In genomic region chr22:25404556-25404922, GRCh38 we compare ENCODE assay signal across 8 cellular contexts.
DNase-seq lines count a peak whose midpoint lies in the region; ATAC-seq and TF ChIP-seq lines count a peak whose summit lies in the region.

No MANE protein-coding gene starts in this region.

- H3K27me3 Mint-ChIP-seq in natural killer cell (ENCODE audit: low read depth in 2 of 2): no peaks in the 10 kb centered on the region

- H3K27ac Mint-ChIP-seq in natural killer cell: peak overlapping the region in 1 of 2 donors; percentile 73

- H3K9ac ChIP-seq in PC-3 (ENCODE audit: low read length) (peak overlapping the region; percentile 79), endocrine pancreas (ENCODE audit: control insufficient read depth, insufficient read depth, low read length) (peak overlapping the region; percentile 41)

- no peaks in the 10 kb centered on the region for H3K9me2 ChIP-seq in PC-3 (replicated peaks; ENCODE audit: low read length)

- BruUV-seq in PC-3 (replicated peaks; lab: Mats Ljungman, UMichigan): no TSS peak

- H3K79me2 ChIP-seq in PC-3 (ENCODE audit: low read length): peaks cover 59% of the 10 kb centered on the region

- no peak for TF ChIP-seq CTCF in PC-3 (conservative IDR thresholded peaks at IDR 0.05; ENCODE audit: low read depth, low read length)
- no peak for TF ChIP-seq CTCF in natural killer cell (IDR thresholded peaks at IDR 0.05)
- no peak for TF ChIP-seq CTCF in GM10266 (IDR thresholded peaks at IDR 0.05; ENCODE audit: control insufficient read depth, insufficient read depth, low read depth, missing control alignments)

- no peak; the same call in 1 of the 2 replicates for ATAC-seq in PC-3
- ATAC-seq in natural killer cell: peak in 1 of 3 donors; percentile 30

- peak; percentile 5 for DNase-seq in NCI-H2171 (lab: John Stamatoyannopoulos, UW)
- DNase-seq in NCI-H2171 treated with DMSO at 0.1 percent for 48 hours (lab: John Stamatoyannopoulos, UW): no peak
- DNase-seq in PC-3: no peak
- no peak for DNase-seq in natural killer cell
- no peak for DNase-seq in activated gamma-delta T cell treated with Interleukin-2 at 50 U/mL for 16 hours
- no peak for DNase-seq in DMS114 treated with DMSO at 0.1 percent for 48 hours (lab: John Stamatoyannopoulos, UW; ENCODE audit: unreplicated experiment)
- no peak for DNase-seq in GM10266 (ENCODE audit: extremely low spot score)

- H3K36me3 ChIP-seq in PC-3 (ENCODE audit: low read depth, low read length) (no peaks in the 10 kb centered on the region), endocrine pancreas (ENCODE audit: control insufficient read depth, insufficient read depth, low read length) (no peaks in the 10 kb centered on the region)

- 0 out of 2 replicates have a peak overlapping the region, but pooled peaks have one; percentile 30 for H2AFZ ChIP-seq in PC-3 (ENCODE audit: low read length)

- peak overlapping the region; percentile 87 for H3K4me3 Mint-ChIP-seq in natural killer cell

- no peaks in the 10 kb centered on the region for H3K9me3 Mint-ChIP-seq in natural killer cell

- intact Hi-C loops in PC-3 (cut with micrococcal nuclease) (no loop called here), natural killer cell (cut with micrococcal nuclease) (no loop called here)

- H3K27ac ChIP-seq in PC-3 (ENCODE audit: low read length): peak overlapping the region; percentile 68

- peak overlapping the region; percentile 93 for H3K4me2 ChIP-seq in PC-3 (ENCODE audit: low read length)

- peaks cover 24% of the 10 kb centered on the region; the same call in 1 of the 2 replicates for H4K20me1 ChIP-seq in PC-3 (ENCODE audit: low read length)

- H3K36me3 Mint-ChIP-seq in natural killer cell: no peaks in the 10 kb centered on the region

- no peaks in the 10 kb centered on the region for H3K27me3 ChIP-seq in PC-3 (ENCODE audit: low read length)
- no peaks in the 10 kb centered on the region for H3K27me3 ChIP-seq in endocrine pancreas (ENCODE audit: control insufficient read depth, insufficient read depth, low read length)

- POLR2A ChIA-PET in PC-3 (lab: Charles Lee; ENCODE audit: unreplicated experiment): no interaction called here

- H3K9me3 ChIP-seq in PC-3 (ENCODE audit: low read length): no peaks in the 10 kb centered on the region
- H3K9me3 ChIP-seq in endocrine pancreas (ENCODE audit: control insufficient read depth, low read length): no peaks in the 10 kb centered on the region

- CTCF ChIA-PET in PC-3 (lab: Charles Lee): no interaction called here

- H3K4me3 ChIP-seq in PC-3 (ENCODE audit: low read length): peak overlapping the region; percentile 80
- H3K4me3 ChIP-seq in endocrine pancreas (ENCODE audit: control insufficient read depth, insufficient read depth, low read length): peak overlapping the region; percentile 61

- peaks cover 30 to 34% of the 10 kb centered on the region in 2 donors for H3K4me1 Mint-ChIP-seq in natural killer cell

- H3K4me1 ChIP-seq in PC-3 (ENCODE audit: insufficient read depth, low read length) (peaks cover 30% of the 10 kb centered on the region), endocrine pancreas (ENCODE audit: control insufficient read depth, insufficient read depth, low read length) (no peaks in the 10 kb centered on the region)

- no peaks in the 10 kb centered on the region for H3F3A ChIP-seq in PC-3 (ENCODE audit: low read length, unreplicated experiment)
